15 cellular contexts compared by ENCODE assay signal in genomic region chr7:82109288-82109687, GRCh38.
DNase-seq lines count a peak whose midpoint lies in the region; ATAC-seq and TF ChIP-seq lines count a peak whose summit lies in the region.
"Had no signal": no experiment of that assay in that cellular context is flagged by ENCODE, and none has a peak within 500 bp of the region (broad histone marks: within the 10 kb centered on the region; RNA-seq: fewer than 3 reads in every experiment).

No MANE protein-coding gene starts in this region.

- no peaks in the 10 kb centered on the region for H3K36me3 ChIP-seq in thyroid gland
- H3K36me3 ChIP-seq: thoracic aorta had no signal

- H3K4me3 ChIP-seq in retinal pigment epithelial cell (ENCODE audit: low read length) (no peak overlapping the region), thyroid gland (replicated peaks in 1 of 3) (no peak overlapping the region)
- H3K4me3 ChIP-seq: thoracic aorta had no signal

- H3K27ac ChIP-seq in thyroid gland: no peak overlapping the region
- H3K27ac ChIP-seq: thoracic aorta had no signal

- WGBS in thyroid gland, 2 donors: 68 to 77% methylated on average over 1 of the region's 1 CpG

- no peak for ATAC-seq in GM18870 (IDR thresholded peaks at IDR 0.05; ENCODE audit: unreplicated experiment)
- ATAC-seq: Right ventricle myocardium inferior had no signal

- TF ChIP-seq POLR2A in thyroid gland (IDR thresholded peaks at IDR 0.05): no peak

- H3K27me3 ChIP-seq in thyroid gland: no peaks in the 10 kb centered on the region

- TF ChIP-seq CTCF in retinal pigment epithelial cell (conservative IDR thresholded peaks at IDR 0.05; ENCODE audit: low read depth, low read length) (no peak), thyroid gland (IDR thresholded peaks at IDR 0.05) (no peak)

- no peaks in the 10 kb centered on the region for H3K9me3 ChIP-seq in thyroid gland
- H3K9me3 ChIP-seq: thoracic aorta had no signal

- no peaks in the 10 kb centered on the region for H3K4me1 ChIP-seq in thyroid gland

- intact Hi-C loops in thyroid gland (cut with DNase I): no loop called here

- peak; percentile 45 for DNase-seq in H4 (ENCODE audit: low spot score)
- peak; percentile 53 for DNase-seq in RPMI7951 (ENCODE audit: low read depth)
- DNase-seq in fibroblast of gingiva (ENCODE audit: low read depth): peak; percentile 47
- DNase-seq in retinal pigment epithelial cell (ENCODE audit: low read depth): peak; percentile 23
- DNase-seq in HK-2 (ENCODE audit: unreplicated experiment): no peak
- no peak for DNase-seq in iPS-NIHi7 (ENCODE audit: extremely low spot score)
- no peak for DNase-seq in thyroid gland
- DNase-seq: activated CD8-positive, alpha-beta memory T cell treated with anti-CD3 and anti-CD28 coated beads, Interleukin-2, amount 50 U/mL, for 4 hours; activated naive CD8-positive, alpha-beta T cell treated with anti-CD3 and anti-CD28 coated beads, Interleukin-2, amount 10 ng/mL, durations not matched to agents 7 days and 5 days; DMS153; NCI-H510A; right cardiac atrium had no signal

Comparison
In these comparisons a context has a peak if more than half of its experiments do, and no peak if none do; other contexts are left out.
1. DNase-seq: peak in H4 (single experiment), RPMI7951 (single experiment), fibroblast of gingiva (single experiment) and retinal pigment epithelial cell (single experiment); none in HK-2 (single experiment), iPS-NIHi7 (single experiment) and thyroid gland (0 of 2).